Comparison of ENCODE assay signal across 25 cellular contexts in the genomic region with DNA sequence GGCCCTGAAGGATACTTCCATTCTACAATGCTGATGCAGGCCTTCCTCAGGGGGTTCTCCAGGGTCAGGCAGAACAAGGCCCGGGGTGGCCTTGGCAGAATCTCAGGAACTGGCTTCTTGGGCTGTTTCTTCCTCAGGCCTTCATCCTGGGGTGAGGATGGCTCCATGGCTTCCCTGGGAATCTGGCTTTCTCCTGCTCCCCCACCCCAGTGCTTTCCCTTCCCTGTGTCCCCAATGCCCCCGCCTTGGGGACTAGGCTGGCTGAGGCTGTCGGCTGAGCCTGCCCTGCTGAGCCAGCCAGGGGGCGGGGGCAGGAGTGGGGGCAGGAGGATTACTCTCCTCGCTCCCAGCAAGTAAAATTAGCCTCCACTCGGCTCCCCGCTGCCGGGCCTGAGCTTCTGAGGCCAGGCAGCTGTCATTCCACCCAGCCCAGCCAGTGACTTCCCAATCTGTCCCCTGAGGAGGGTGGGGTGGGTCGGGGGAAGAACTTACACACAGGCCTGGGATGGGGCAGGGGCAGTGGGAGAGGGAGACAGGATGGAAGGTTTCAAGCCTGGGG. TPM values are rescaled to one million over a fixed set of nuclear protein-coding genes. Genes with fewer than 3 reads are reported as not detected.
DNase-seq lines count a peak whose midpoint lies in the region; ATAC-seq and TF ChIP-seq lines count a peak whose summit lies in the region.
"Had no signal": no experiment of that assay in that cellular context is flagged by ENCODE, and none has a peak within 500 bp of the region (broad histone marks: within the 10 kb centered on the region; RNA-seq: fewer than 3 reads in every experiment).

A gene (minus strand): TSS at position 254 of the 559 bp plus-strand sequence. CDS start 87 bp downstream, at position 167.

- intact Hi-C loops in CD4-positive, alpha-beta T cell (cut with DNase I, micrococcal nuclease) = loop anchor here (5.0 to 10.0 kb wide), 2 partner anchors 70 to 87 kb away; a partner anchor contains a TSS
- intact Hi-C loops in ascending aorta (cut with DNase I) = loop anchor here (5.0 kb wide), 1 partner anchor 490 kb away; a partner anchor contains a TSS

- no peaks in the 10 kb centered on the region for H3K36me3 Mint-ChIP-seq in CD4-positive, alpha-beta T cell (ENCODE audit: low read depth)
- H3K36me3 Mint-ChIP-seq in central memory CD8-positive, alpha-beta T cell (ENCODE audit: insufficient read depth) = peaks cover 4% of the 10 kb centered on the region
- H3K36me3 Mint-ChIP-seq in neural crest cell (ENCODE audit: low read depth) = no peaks in the 10 kb centered on the region
- no peaks in the 10 kb centered on the region for H3K36me3 Mint-ChIP-seq in stimulated activated naive B cell treated with anti-CD40 and anti-IgM and Interleukin-4, amounts not matched to agents 10 μg/mL and 1 μg/mL and 100 μg/mL, for 72 hours

- no peaks in the 10 kb centered on the region for H3K27me3 Mint-ChIP-seq in CD4-positive, alpha-beta T cell
- no peaks in the 10 kb centered on the region for H3K27me3 Mint-ChIP-seq in central memory CD8-positive, alpha-beta T cell
- H3K27me3 Mint-ChIP-seq in neural crest cell (ENCODE audit: low read depth) = peaks cover 26% of the 10 kb centered on the region
- peaks cover 28 to 48% of the 10 kb centered on the region in 2 donors for H3K27me3 Mint-ChIP-seq in stimulated activated naive B cell treated with anti-CD40 and anti-IgM and Interleukin-4, amounts not matched to agents 10 μg/mL and 1 μg/mL and 100 μg/mL, for 72 hours

- DNase-seq in CD4-positive, alpha-beta T cell = no peak
- DNase-seq in ELF-1 (ENCODE audit: low read depth, low spot score) (peak; percentile 30), neural crest cell (ENCODE audit: low read depth, low spot score) (no peak), ascending aorta (ENCODE audit: low spot score in 2 of 2) (no peak)
- DNase-seq in central memory CD8-positive, alpha-beta T cell (ENCODE audit: low spot score in 2 of 2) = no peak
- no peak for DNase-seq in activated CD4-positive, CD25-positive, alpha-beta regulatory T cell (lab: John Stamatoyannopoulos, UW)
- no peak for DNase-seq in stimulated activated naive B cell treated with anti-CD40 and anti-IgM and Interleukin-4, amounts not matched to agents 10 μg/mL and 1 μg/mL and 100 μg/mL, for 72 hours
- DNase-seq: activated CD8-positive, alpha-beta memory T cell treated with anti-CD3 and anti-CD28 coated beads, Interleukin-2, amount 50 U/mL, for 4 hours; activated gamma-delta T cell; Calu3; caudate nucleus; IMR-90; mesendoderm; MG63; NCI-H1417 treated with DMSO at 0.1 percent for 48 hours; Right ventricle myocardium superior; stimulated activated CD4-positive, alpha-beta T cell treated with anti-CD3 and anti-CD28 coated beads, Interleukin-2, amount 100 ng/mL, for 48 hours; stomach; SW 1271; transverse colon had no signal

- no peaks in the 10 kb centered on the region for H3K27me3 ChIP-seq in CD4-positive, alpha-beta T cell (ENCODE audit: control insufficient read depth, insufficient read depth, low read length)
- no peaks in the 10 kb centered on the region for H3K27me3 ChIP-seq in ascending aorta
- H3K27me3 ChIP-seq: MG63 had no signal

- no peak for ATAC-seq in CD4-positive, alpha-beta T cell (ENCODE audit: poor library complexity)
- no peak for ATAC-seq in central memory CD8-positive, alpha-beta T cell (replicated peaks; ENCODE audit: extremely low read depth, poor library complexity, severe bottlenecking)
- no peak for ATAC-seq in stimulated activated naive B cell treated with anti-CD40 and anti-IgM and Interleukin-4, amounts not matched to agents 10 μg/mL and 1 μg/mL and 100 μg/mL, for 72 hours (replicated peaks)

- no peaks in the 10 kb centered on the region for H3K36me3 ChIP-seq in ascending aorta
- H3K36me3 ChIP-seq: esophagus muscularis mucosa, MG63, stomach, transverse colon had no signal

- CTCF ChIA-PET in CD4-positive, alpha-beta T cell (lab: Charles Lee) = no interaction called here

- POLR2A ChIA-PET in CD4-positive, alpha-beta T cell (lab: Charles Lee) = no interaction called here

- no peaks in the 10 kb centered on the region for H3K9me3 Mint-ChIP-seq in CD4-positive, alpha-beta T cell
- H3K9me3 Mint-ChIP-seq in central memory CD8-positive, alpha-beta T cell = no peaks in the 10 kb centered on the region
- H3K9me3 Mint-ChIP-seq in neural crest cell = no peaks in the 10 kb centered on the region
- H3K9me3 Mint-ChIP-seq in stimulated activated naive B cell treated with anti-CD40 and anti-IgM and Interleukin-4, amounts not matched to agents 10 μg/mL and 1 μg/mL and 100 μg/mL, for 72 hours = no peaks in the 10 kb centered on the region

- no peaks in the 10 kb centered on the region for H3K9me3 ChIP-seq in CD4-positive, alpha-beta T cell (ENCODE audit: control insufficient read depth, low read length)
- H3K9me3 ChIP-seq in ascending aorta = no peaks in the 10 kb centered on the region
- H3K9me3 ChIP-seq: esophagus muscularis mucosa, MG63, stomach, transverse colon had no signal

- no peak within 1 kb of the TSS for H3K27ac ChIP-seq in CD4-positive, alpha-beta T cell (ENCODE audit: low read depth, low read length)
- H3K27ac ChIP-seq in ascending aorta = no peak within 1 kb of the TSS
- H3K27ac ChIP-seq: esophagus muscularis mucosa, stomach, transverse colon had no signal

- H3K4me1 Mint-ChIP-seq in CD4-positive, alpha-beta T cell (ENCODE audit: low read depth) = peaks cover 23% of the 10 kb centered on the region
- H3K4me1 Mint-ChIP-seq in central memory CD8-positive, alpha-beta T cell = peaks cover 12% of the 10 kb centered on the region
- H3K4me1 Mint-ChIP-seq in neural crest cell = peaks cover 23% of the 10 kb centered on the region
- H3K4me1 Mint-ChIP-seq in stimulated activated naive B cell treated with anti-CD40 and anti-IgM and Interleukin-4, amounts not matched to agents 10 μg/mL and 1 μg/mL and 100 μg/mL, for 72 hours = peaks cover 3 to 11% of the 10 kb centered on the region in 2 donors

- H3K4me3 Mint-ChIP-seq in CD4-positive, alpha-beta T cell = peak within 1 kb of the TSS; percentile 71
- peak within 1 kb of the TSS; percentile 89 for H3K4me3 Mint-ChIP-seq in central memory CD8-positive, alpha-beta T cell
- peak within 1 kb of the TSS; percentile 47 for H3K4me3 Mint-ChIP-seq in neural crest cell
- H3K4me3 Mint-ChIP-seq in stimulated activated naive B cell treated with anti-CD40 and anti-IgM and Interleukin-4, amounts not matched to agents 10 μg/mL and 1 μg/mL and 100 μg/mL, for 72 hours = no peak within 1 kb of the TSS

- H3K4me1 ChIP-seq in ascending aorta = no peaks in the 10 kb centered on the region

- TF ChIP-seq CTCF in CD4-positive, alpha-beta T cell (IDR thresholded peaks at IDR 0.05) = no peak
- TF ChIP-seq CTCF in neural crest cell (conservative IDR thresholded peaks at IDR 0.05) = no peak
- no peak for TF ChIP-seq CTCF in ascending aorta (IDR thresholded peaks at IDR 0.05)

- H3K27ac Mint-ChIP-seq in CD4-positive, alpha-beta T cell = no peak within 1 kb of the TSS
- no peak within 1 kb of the TSS for H3K27ac Mint-ChIP-seq in central memory CD8-positive, alpha-beta T cell (ENCODE audit: low read depth)
- H3K27ac Mint-ChIP-seq in neural crest cell (ENCODE audit: unreplicated experiment) = no peak within 1 kb of the TSS
- no peak within 1 kb of the TSS for H3K27ac Mint-ChIP-seq in stimulated activated naive B cell treated with anti-CD40 and anti-IgM and Interleukin-4, amounts not matched to agents 10 μg/mL and 1 μg/mL and 100 μg/mL, for 72 hours

- H3K4me3 ChIP-seq in ascending aorta = no peak within 1 kb of the TSS
- H3K4me3 ChIP-seq: esophagus muscularis mucosa, MG63, smooth muscle cell, stomach, transverse colon had no signal

RNA-seq across cellular contexts. Expression of the gene that starts here (rescaled TPM):
- total RNA-seq in CD4-positive, alpha-beta T cell = not detected
- total RNA-seq in neural crest cell = 0.07 TPM in 2 replicates
- total RNA-seq in ascending aorta = not detected
- total RNA-seq: Calu3, Daoy, esophagus muscularis mucosa, IMR-90, OCI-LY7, pulmonary artery endothelial cell, Right ventricle myocardium superior, smooth muscle cell, transverse colon had no signal

Comparison
In these comparisons a context has a peak if more than half of its experiments do, and no peak if none do; other contexts are left out.
1. H3K4me3 Mint-ChIP-seq: peak in CD4-positive, alpha-beta T cell (single experiment), central memory CD8-positive, alpha-beta T cell (single experiment) and neural crest cell (single experiment); none in stimulated activated naive B cell treated with anti-CD40 and anti-IgM and Interleukin-4, amounts not matched to agents 10 μg/mL and 1 μg/mL and 100 μg/mL, for 72 hours (0 of 2).